12 cellular contexts compared by ENCODE assay signal in the genomic region with DNA sequence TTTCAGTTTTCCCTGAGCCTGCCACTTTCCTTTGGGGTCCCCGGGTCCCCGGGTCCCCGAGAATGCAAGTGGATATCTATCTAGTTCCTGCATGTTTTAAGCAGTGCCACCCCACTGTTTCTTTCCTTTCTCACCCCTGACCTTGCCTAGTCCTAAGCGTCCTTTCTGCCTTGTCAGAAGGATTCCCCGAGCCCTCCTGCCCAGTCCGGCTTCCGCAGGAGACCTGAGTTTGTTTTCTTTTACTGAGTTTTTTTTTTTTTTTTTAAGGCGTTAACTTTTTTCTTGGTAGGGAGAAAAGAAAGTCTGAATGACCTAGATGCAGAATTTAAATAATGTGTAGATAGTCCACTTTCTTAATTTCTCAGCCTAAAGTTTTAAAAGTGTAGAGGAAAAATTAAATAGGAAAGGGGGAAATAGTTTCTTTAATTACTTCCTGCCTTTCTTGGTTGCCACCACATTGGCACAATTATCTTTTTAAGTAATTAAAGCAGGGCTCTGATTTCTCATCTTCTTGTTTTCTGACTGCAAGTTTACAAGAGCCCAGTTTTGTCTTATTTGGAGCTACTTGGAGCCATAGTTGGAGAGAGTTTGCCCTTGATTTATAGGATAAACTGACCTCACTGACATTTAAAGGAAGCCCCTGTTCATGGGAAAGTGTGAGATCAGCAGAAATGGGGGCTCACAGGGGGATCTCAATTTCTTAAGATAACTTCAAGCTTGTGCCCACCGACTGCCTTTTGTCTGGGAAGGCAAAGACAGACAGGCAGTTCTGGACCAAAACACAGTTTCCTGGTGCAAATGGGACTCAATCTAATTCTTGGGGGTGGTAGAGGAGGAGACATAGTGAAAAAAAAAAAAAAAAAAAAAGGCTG. TPM values are rescaled to one million over a fixed set of nuclear protein-coding genes. Genes with fewer than 3 reads are reported as not detected.
A peak's percentile ranks its signal among the peaks of the same experiment; 100 is the strongest.
DNase-seq lines count a peak whose midpoint lies in the region; ATAC-seq and TF ChIP-seq lines count a peak whose summit lies in the region.
"Had no signal": no experiment of that assay in that cellular context is flagged by ENCODE, and none has a peak within 500 bp of the region (broad histone marks: within the 10 kb centered on the region; RNA-seq: fewer than 3 reads in every experiment).

No MANE protein-coding gene starts in this region.

- dilution Hi-C loops in mammary epithelial cell (cut with HindIII; ENCODE audit: low sequenced_read_pairs), result no loop called here

- intact Hi-C loops in CD4-positive, alpha-beta T cell (cut with DNase I, micrococcal nuclease), result no loop called here
- intact Hi-C loops in mammary epithelial cell (cut with micrococcal nuclease), result loop anchor here (5.0 kb wide), 2 partner anchors 83 to 103 kb away; no protein-coding TSS in a partner anchor

- WGBS in mammary epithelial cell (ENCODE audit: low coverage, missing lambda C conversion rate), result 55% methylated on average over 9 of the region's 9 CpGs

- H3K9me3 ChIP-seq in CD4-positive, alpha-beta T cell (ENCODE audit: control insufficient read depth, low read length), result no peaks in the 10 kb centered on the region
- H3K9me3 ChIP-seq in mammary epithelial cell (replicated peaks; ENCODE audit: insufficient read depth, low read length) (no peaks in the 10 kb centered on the region), osteoblast (ENCODE audit: low read depth, low read length) (no peaks in the 10 kb centered on the region), MM.1S (replicated peaks; ENCODE audit: insufficient read depth, low read length) (no peaks in the 10 kb centered on the region)

- H3K79me2 ChIP-seq in GM23338 (replicated peaks; ENCODE audit: insufficient read depth) (no peaks in the 10 kb centered on the region), mammary epithelial cell (ENCODE audit: insufficient read depth, low read length) (no peaks in the 10 kb centered on the region), osteoblast (ENCODE audit: insufficient read depth, low read length) (no peaks in the 10 kb centered on the region), MM.1S (ENCODE audit: low read length) (no peaks in the 10 kb centered on the region)

- H4K20me1 ChIP-seq in GM23338 (replicated peaks; ENCODE audit: insufficient read depth) (peaks cover 33% of the 10 kb centered on the region), mammary epithelial cell (ENCODE audit: insufficient read depth, low read length) (peaks cover 2% of the 10 kb centered on the region), osteoblast (ENCODE audit: insufficient read depth, low read length) (no peaks in the 10 kb centered on the region), MM.1S (ENCODE audit: insufficient read depth, low read length) (no peaks in the 10 kb centered on the region)

- POLR2A ChIA-PET in CD4-positive, alpha-beta T cell (lab: Charles Lee), result no interaction called here

- H3K9ac ChIP-seq in mammary epithelial cell (ENCODE audit: insufficient read depth, low read length) (no peak overlapping the region), MM.1S (ENCODE audit: low read length) (no peak overlapping the region)

- no peak for DNase-seq in CD4-positive, alpha-beta T cell
- DNase-seq in GM23338 (ENCODE audit: low spot score) (no peak), mammary epithelial cell (no peak), osteoblast (ENCODE audit: insufficient read length, low spot score, missing footprints) (no peak), MM.1S (no peak), T1000 (lab: John Stamatoyannopoulos, UW) (no peak)
- DNase-seq in activated CD4-positive, alpha-beta T cell treated with anti-CD3 and anti-CD28 coated beads for 1 hour, result no peak
- DNase-seq: activated effector memory CD4-positive, alpha-beta T cell treated with anti-CD3 and anti-CD28 coated beads, Interleukin-2, amount 50 U/mL, for 16 hours; COR-L47; NCI-H2081 treated with DMSO at 0.1 percent for 48 hours had no signal

- TSS peak; percentile 26 for BruUV-seq in mammary epithelial cell (replicated peaks; lab: Mats Ljungman, UMichigan)

- no peaks in the 10 kb centered on the region for H3K9me3 Mint-ChIP-seq in CD4-positive, alpha-beta T cell
- H3K9me3 Mint-ChIP-seq in GM23338, result no peaks in the 10 kb centered on the region; the same call in 2 of the 3 replicates

- H3F3A ChIP-seq in GM23338 (replicated peaks; ENCODE audit: low read depth) (peaks cover 31% of the 10 kb centered on the region), MM.1S (ENCODE audit: insufficient read depth, low read length) (no peaks in the 10 kb centered on the region)

- H3K27me3 Mint-ChIP-seq in CD4-positive, alpha-beta T cell, result peaks cover 78% of the 10 kb centered on the region
- peaks cover 89% of the 10 kb centered on the region for H3K27me3 Mint-ChIP-seq in GM23338 (ENCODE audit: insufficient read depth, low read depth, poor library complexity)

- H3K4me1 ChIP-seq in GM23338 (ENCODE audit: insufficient read depth) (peaks cover 49% of the 10 kb centered on the region), mammary epithelial cell (ENCODE audit: insufficient read depth, low read length) (peaks cover 17% of the 10 kb centered on the region), osteoblast (ENCODE audit: insufficient read depth, low read length) (peaks cover 12% of the 10 kb centered on the region), MM.1S (ENCODE audit: low read length) (no peaks in the 10 kb centered on the region)

- H3K4me3 Mint-ChIP-seq in CD4-positive, alpha-beta T cell, result peak overlapping the region; percentile 42
- peak overlapping the region; percentile 72; the same call in 2 of the 3 replicates for H3K4me3 Mint-ChIP-seq in GM23338

- H3K4me3 ChIP-seq in GM23338 (peak overlapping the region; percentile 56), mammary epithelial cell (replicated peaks in 1 of 3; ENCODE audit: insufficient read depth in 1 of 3, low read depth in 2 of 3, low read length in 3 of 3) (no peak overlapping the region), osteoblast (ENCODE audit: insufficient read depth, low read length) (peak overlapping the region; percentile 75), MM.1S (ENCODE audit: low read length) (no peak overlapping the region)

- in situ Hi-C loops in mammary epithelial cell (cut with MboI; ENCODE audit: low sequenced_read_pairs in 2 of 2), result loop anchor here in 1 of 2 donors (25.0 kb wide), 1 partner anchor 273 kb away; no protein-coding TSS in a partner anchor

- H3K9me2 ChIP-seq in GM23338 (ENCODE audit: insufficient read depth) (no peaks in the 10 kb centered on the region), MM.1S (replicated peaks; ENCODE audit: insufficient read depth, low read length) (no peaks in the 10 kb centered on the region)

- H3K4me2 ChIP-seq in GM23338 (peak overlapping the region; percentile 92), mammary epithelial cell (ENCODE audit: insufficient read depth, low read depth, low read length) (peak overlapping the region; percentile 72), osteoblast (ENCODE audit: insufficient read depth, low read length) (peak overlapping the region; percentile 89), MM.1S (ENCODE audit: low read depth, low read length) (no peak overlapping the region)

- TF ChIP-seq CTCF in CD4-positive, alpha-beta T cell (IDR thresholded peaks at IDR 0.05), result no peak
- TF ChIP-seq CTCF in GM23338 (conservative IDR thresholded peaks at IDR 0.05; ENCODE audit: low read depth in 2 of 2), result no peak
- no peak for TF ChIP-seq CTCF in mammary epithelial cell (conservative IDR thresholded peaks at IDR 0.05 in 1 of 2, IDR thresholded peaks at IDR 0.05 in 1 of 2; ENCODE audit: extremely low read depth in 1 of 2, insufficient read depth in 1 of 2, low read depth in 1 of 2, low read length in 2 of 2)
- TF ChIP-seq CTCF in osteoblast (IDR thresholded peaks at IDR 0.05; ENCODE audit: extremely low read depth, low read depth, low read length), result no peak
- no peak for TF ChIP-seq CTCF in MM.1S (IDR thresholded peaks at IDR 0.05; ENCODE audit: low read length)

- H3K4me1 Mint-ChIP-seq in CD4-positive, alpha-beta T cell (ENCODE audit: low read depth), result peaks cover 48% of the 10 kb centered on the region
- peaks cover 43% of the 10 kb centered on the region for H3K4me1 Mint-ChIP-seq in GM23338

- CTCF ChIA-PET in CD4-positive, alpha-beta T cell (lab: Charles Lee), result no interaction called here
- CTCF ChIA-PET in mammary epithelial cell (lab: Charles Lee; ENCODE audit: low non-redundant PET), result no interaction called here

- no peak for ATAC-seq in CD4-positive, alpha-beta T cell (ENCODE audit: poor library complexity)
- no peak for ATAC-seq in GM23338

- no peaks in the 10 kb centered on the region for H3K36me3 ChIP-seq in GM23338 (ENCODE audit: insufficient read depth)
- H3K36me3 ChIP-seq in mammary epithelial cell (ENCODE audit: insufficient read depth, low read length), result no peaks in the 10 kb centered on the region
- H3K36me3 ChIP-seq in osteoblast (ENCODE audit: insufficient read depth, low read length), result no peaks in the 10 kb centered on the region
- no peaks in the 10 kb centered on the region for H3K36me3 ChIP-seq in MM.1S (replicated peaks; ENCODE audit: insufficient read depth, low read length)

- H3K27ac ChIP-seq in CD4-positive, alpha-beta T cell (ENCODE audit: low read depth, low read length), result no peak overlapping the region
- H3K27ac ChIP-seq in GM23338 (ENCODE audit: low read depth) (no peak overlapping the region), mammary epithelial cell (ENCODE audit: insufficient read depth, low read depth, low read length) (no peak overlapping the region), osteoblast (ENCODE audit: low read depth, low read length) (no peak overlapping the region), MM.1S (ENCODE audit: low read length) (no peak overlapping the region)

- no peak overlapping the region for H3K27ac Mint-ChIP-seq in CD4-positive, alpha-beta T cell
- no peak overlapping the region for H3K27ac Mint-ChIP-seq in GM23338

- no peak overlapping the region for H2AFZ ChIP-seq in GM23338
- no peak overlapping the region for H2AFZ ChIP-seq in mammary epithelial cell (ENCODE audit: low read depth, low read length)
- H2AFZ ChIP-seq in osteoblast (ENCODE audit: low read length), result peak overlapping the region; percentile 93
- H2AFZ ChIP-seq in MM.1S (ENCODE audit: low read length), result no peak overlapping the region

- no peaks in the 10 kb centered on the region for H3K36me3 Mint-ChIP-seq in CD4-positive, alpha-beta T cell (ENCODE audit: low read depth)
- H3K36me3 Mint-ChIP-seq in GM23338 (ENCODE audit: low read depth), result no peaks in the 10 kb centered on the region

- peaks cover 93% of the 10 kb centered on the region for H3K27me3 ChIP-seq in CD4-positive, alpha-beta T cell (ENCODE audit: control insufficient read depth, insufficient read depth, low read length)
- peaks cover 96% of the 10 kb centered on the region for H3K27me3 ChIP-seq in GM23338 (ENCODE audit: insufficient read depth)
- peaks cover 34% of the 10 kb centered on the region for H3K27me3 ChIP-seq in mammary epithelial cell (ENCODE audit: insufficient read depth, low read length)
- H3K27me3 ChIP-seq in osteoblast (ENCODE audit: insufficient read depth, low read length), result peaks cover 38% of the 10 kb centered on the region
- no peaks in the 10 kb centered on the region for H3K27me3 ChIP-seq in MM.1S (replicated peaks; ENCODE audit: insufficient read depth, low read length)

RNA-seq across cellular contexts. Expression of a gene that starts 2.9 kb away (rescaled TPM):
- not detected for total RNA-seq in CD4-positive, alpha-beta T cell
- total RNA-seq in GM23338 (2014; rRNA removed; shearing (Covaris generic)), result not detected in 2 replicates
- polyA plus RNA-seq in GM23338 (2016; fragmentation: Nextera tagmentation; extraction: Ambion mirVana), result 0.37 and 0.74 TPM in 2 replicates
- total RNA-seq in mammary epithelial cell, result 1 to 10 TPM; 3.7 to 5.4 TPM
- polyA plus RNA-seq in mammary epithelial cell, result 1.00 TPM
- 0.16 TPM for polyA minus RNA-seq in mammary epithelial cell
- under 0.01 TPM in 1 of 2 replicates, not detected in the other for total RNA-seq in osteoblast
- total RNA-seq: cardiac septum, mesenteric fat pad had no signal

Comparison
In these comparisons a context has a peak if more than half of its experiments do, and no peak if none do; other contexts are left out.
1. H3K4me3 ChIP-seq: peak in GM23338 (single experiment) and osteoblast (single experiment); none in mammary epithelial cell (0 of 3) and MM.1S (single experiment).